ENCODE assay signal across 1 cellular context in genomic region chr10:110497438-110498086, GRCh38.
A peak's percentile ranks its signal among the peaks of the same experiment; 100 is the strongest.
TF ChIP-seq lines count a peak whose summit lies in the region.

Gene DUSP5 (plus strand): TSS chr10:110497907. CDS start chr10:110498122, 215 bp downstream.

TF ChIP-seq in HEK293, 187 proteins besides CTCF, POLR2A, EP300 and RAD21 (continued from another document and continues in another):
- TF ChIP-seq ZNF362 (tag by site-specific recombination; IDR thresholded peaks at IDR 0.05), result no peak
- TF ChIP-seq INSM2 (tag by site-specific recombination; IDR thresholded peaks at IDR 0.05), result no peak
- peak; percentile 32 for TF ChIP-seq ZNF629 (tag by site-specific recombination; IDR thresholded peaks at IDR 0.05)
- peak; percentile 86 for TF ChIP-seq ZFHX2 (tag by site-specific recombination; conservative IDR thresholded peaks at IDR 0.05)
- peak; percentile 86 for TF ChIP-seq PATZ1 (tag by site-specific recombination; IDR thresholded peaks at IDR 0.05)
- no peak for TF ChIP-seq ZNF624 (tag by site-specific recombination; IDR thresholded peaks at IDR 0.05)
- no peak for TF ChIP-seq ZNF747 (tag by site-specific recombination; IDR thresholded peaks at IDR 0.05)
- TF ChIP-seq ZNF10 (tag by site-specific recombination; IDR thresholded peaks at IDR 0.05), result no peak
- TF ChIP-seq ZNF473 (tag by site-specific recombination; IDR thresholded peaks at IDR 0.05), result no peak
- TF ChIP-seq ZNF658 (tag by site-specific recombination; IDR thresholded peaks at IDR 0.05), result no peak
- TF ChIP-seq ZNF621 (tag by site-specific recombination; IDR thresholded peaks at IDR 0.05), result no peak
- no peak for TF ChIP-seq PRDM2 (tag by site-specific recombination; IDR thresholded peaks at IDR 0.05; ENCODE audit: borderline replicate concordance)
- TF ChIP-seq ZNF580 (tag by site-specific recombination; IDR thresholded peaks at IDR 0.05), result no peak
- TF ChIP-seq AEBP2 (tag by site-specific recombination; IDR thresholded peaks at IDR 0.05; ENCODE audit: borderline replicate concordance), result no peak
- no peak for TF ChIP-seq ZNF623 (tag by site-specific recombination; IDR thresholded peaks at IDR 0.05)
- TF ChIP-seq ZNF561 (tag by site-specific recombination; IDR thresholded peaks at IDR 0.05; ENCODE audit: borderline replicate concordance), result peak; percentile 98
- TF ChIP-seq ZNF274 (IDR thresholded peaks at IDR 0.05; ENCODE audit: low read length), result no peak
- TF ChIP-seq ZNF274 (tag by site-specific recombination; IDR thresholded peaks at IDR 0.05; ENCODE audit: borderline replicate concordance), result no peak
- peak; percentile 47; the same call in 1 of the 2 replicates for TF ChIP-seq ZBTB17 (tag by site-specific recombination; IDR thresholded peaks at IDR 0.05)
- no peak for TF ChIP-seq ZSCAN23 (tag by site-specific recombination; IDR thresholded peaks at IDR 0.05)
- TF ChIP-seq KLF16 (tag by site-specific recombination; IDR thresholded peaks at IDR 0.05), result peak; percentile 62; the same call in 1 of the 2 replicates
- TF ChIP-seq GLI2 (tag by site-specific recombination; IDR thresholded peaks at IDR 0.05; ENCODE audit: borderline replicate concordance, low read depth), result no peak
- TF ChIP-seq FEZF1 (tag by site-specific recombination; IDR thresholded peaks at IDR 0.05), result no peak
- TF ChIP-seq YY1 (tag by site-specific recombination; IDR thresholded peaks at IDR 0.05), result no peak
- no peak for TF ChIP-seq ZNF660 (tag by site-specific recombination; IDR thresholded peaks at IDR 0.05)
- no peak for TF ChIP-seq ZNF175 (tag by site-specific recombination; IDR thresholded peaks at IDR 0.05)
- peak; percentile 75; the same call in 1 of the 2 replicates for TF ChIP-seq HOXC10 (CRISPR knock-in tag; IDR thresholded peaks at IDR 0.05)
- peak; percentile 71 for TF ChIP-seq ZSCAN30 (tag by site-specific recombination; IDR thresholded peaks at IDR 0.05)
- TF ChIP-seq ZBTB6 (tag by site-specific recombination; IDR thresholded peaks at IDR 0.05), result no peak
- TF ChIP-seq ZNF704 (tag by site-specific recombination; IDR thresholded peaks at IDR 0.05), result no peak
- TF ChIP-seq ZNF202 (tag by site-specific recombination; IDR thresholded peaks at IDR 0.05; ENCODE audit: borderline replicate concordance), result no peak
- TF ChIP-seq ZNF654 (tag by site-specific recombination; IDR thresholded peaks at IDR 0.05; ENCODE audit: low read depth), result no peak
- TF ChIP-seq ZNF639 (tag by site-specific recombination; IDR thresholded peaks at IDR 0.05), result no peak; the same call in 1 of the 2 replicates
- TF ChIP-seq TSHZ1 (tag by site-specific recombination; IDR thresholded peaks at IDR 0.05; ENCODE audit: borderline replicate concordance), result no peak
- TF ChIP-seq ZNF2 (tag by site-specific recombination; IDR thresholded peaks at IDR 0.05), result no peak
- no peak for TF ChIP-seq ZNF223 (tag by site-specific recombination; IDR thresholded peaks at IDR 0.05)
- TF ChIP-seq ZSCAN5A (tag by site-specific recombination; IDR thresholded peaks at IDR 0.05), result peak; percentile 99
- TF ChIP-seq ZNF184 (tag by site-specific recombination; IDR thresholded peaks at IDR 0.05), result no peak
- TF ChIP-seq ZNF596 (tag by site-specific recombination; IDR thresholded peaks at IDR 0.05), result peak; percentile 97
